9 cellular contexts compared by ENCODE assay signal in genomic region chr6:35737413-35738211, GRCh38. TPM values are rescaled to one million over a fixed set of nuclear protein-coding genes. Genes with fewer than 3 reads are reported as not detected.
DNase-seq lines count a peak whose midpoint lies in the region; ATAC-seq, FAIRE-seq and TF ChIP-seq lines count a peak whose summit lies in the region.
"Had no signal": no experiment of that assay in that cellular context is flagged by ENCODE, and none has a peak within 500 bp of the region (broad histone marks: within the 10 kb centered on the region; RNA-seq: fewer than 3 reads in every experiment).

No MANE protein-coding gene starts in this region.

- H3K27ac Mint-ChIP-seq in naive thymus-derived CD4-positive, alpha-beta T cell = peak overlapping the region; percentile 28 to 98 (median 90)

- peak overlapping the region in 8 of 10 donors; percentile 51 to 75 (median 62) for H3K4me3 Mint-ChIP-seq in naive thymus-derived CD4-positive, alpha-beta T cell

- peak; percentile 50 for FAIRE-seq in endometrium (lab: Jason Lieb, UNC)

- H3K4me1 ChIP-seq in naive thymus-derived CD4-positive, alpha-beta T cell (ENCODE audit: control insufficient read depth in 2 of 2, insufficient read depth in 2 of 2, low read length in 2 of 2) = peaks cover 31 to 51% of the 10 kb centered on the region in 2 donors

- no peaks in the 10 kb centered on the region for H3K9me2 ChIP-seq in SU-DHL-6 (replicated peaks; ENCODE audit: insufficient read depth, low read length)

- TF ChIP-seq CTCF in AG09319 (IDR thresholded peaks at IDR 0.05; ENCODE audit: low read depth, low read length) (peak; percentile 78), GM13976 (IDR thresholded peaks at IDR 0.05; ENCODE audit: borderline replicate concordance, control extremely low read depth, extremely low read depth, insufficient read depth, missing control alignments) (peak; percentile 53), SU-DHL-6 (IDR thresholded peaks at IDR 0.05; ENCODE audit: insufficient read depth, low read length, poor library complexity, severe bottlenecking) (peak; percentile 91)

- CTCF ChIA-PET in naive thymus-derived CD4-positive, alpha-beta T cell (lab: Charles Lee) = interaction anchor here (0.6 to 10.0 kb wide), 42 partner anchors 10 to 540 kb away, joined by 3 to 193 read pairs (median 8); partner anchors contain the start of gene RPL10A

- H3K27me3 Mint-ChIP-seq in naive thymus-derived CD4-positive, alpha-beta T cell = no peaks in the 10 kb centered on the region

- H3K9me3 Mint-ChIP-seq in naive thymus-derived CD4-positive, alpha-beta T cell = no peaks in the 10 kb centered on the region

- H3K9me3 ChIP-seq in SU-DHL-6 (ENCODE audit: insufficient read depth, low read length) = no peaks in the 10 kb centered on the region
- H3K9me3 ChIP-seq in naive thymus-derived CD4-positive, alpha-beta T cell (ENCODE audit: control insufficient read depth in 2 of 3, low read length in 3 of 3) = no peaks in the 10 kb centered on the region
- H3K9me3 ChIP-seq: HAP-1 had no signal

- intact Hi-C loops in naive thymus-derived CD4-positive, alpha-beta T cell (cut with micrococcal nuclease) = loop anchor here (1.0 to 10.0 kb wide), 12 partner anchors 113 to 623 kb away; partner anchors contain the start of genes PPARD (in 2 of the 2), DEF6 (in 1 of the 2), FANCE (in 1 of the 2) and RPL10A (in 1 of the 2)

- POLR2A ChIA-PET in naive thymus-derived CD4-positive, alpha-beta T cell (lab: Charles Lee) = interaction anchor here (0.6 to 12.1 kb wide), 14 partner anchors 10 to 413 kb away, joined by 3 to 157 read pairs (median 4); partner anchors contain the start of gene FKBP5

- H3K4me3 ChIP-seq in SU-DHL-6 (ENCODE audit: insufficient read depth, low read length, poor library complexity, severe bottlenecking) = no peak overlapping the region
- H3K4me3 ChIP-seq in naive thymus-derived CD4-positive, alpha-beta T cell (ENCODE audit: low read length) = no peak overlapping the region
- H3K4me3 ChIP-seq: HAP-1 had no signal

- H3K4me1 Mint-ChIP-seq in naive thymus-derived CD4-positive, alpha-beta T cell = peaks cover 21 to 50% (median 42%) of the 10 kb centered on the region in 7 donors

- peak overlapping the region; percentile 52 for H2AFZ ChIP-seq in SU-DHL-6 (ENCODE audit: low read depth, low read length, severe bottlenecking)

- no peak overlapping the region for H3K4me2 ChIP-seq in SU-DHL-6 (ENCODE audit: low read depth, low read length, poor library complexity, severe bottlenecking)

- H4K20me1 ChIP-seq in SU-DHL-6 (ENCODE audit: low read depth, low read length) = no peaks in the 10 kb centered on the region

- H3F3A ChIP-seq in SU-DHL-6 (ENCODE audit: insufficient read depth) = peaks cover 2% of the 10 kb centered on the region; the same call in 1 of the 2 replicates

- no peaks in the 10 kb centered on the region for H3K79me2 ChIP-seq in SU-DHL-6 (ENCODE audit: insufficient read depth, low read length)

- DNase-seq in AG09319 (ENCODE audit: extremely low read depth, low read depth) = peak; percentile 66
- peak; percentile 87 for DNase-seq in GM13976 (ENCODE audit: low spot score)
- DNase-seq in NCI-H187 (lab: John Stamatoyannopoulos, UW) = peak; percentile 4 to 15
- peak in 7 of 9 donors; percentile 60 to 80 (median 73) for DNase-seq in naive thymus-derived CD4-positive, alpha-beta T cell

- H3K36me3 Mint-ChIP-seq in naive thymus-derived CD4-positive, alpha-beta T cell = no peaks in the 10 kb centered on the region

- in situ Hi-C loops in GM13976 (cut with MboI; ENCODE audit: low sequenced_read_pairs, unreplicated experiment) = loop anchor here (5.0 kb wide), 1 partner anchor 155 kb away; no protein-coding TSS in a partner anchor

- H3K9ac ChIP-seq in SU-DHL-6 (ENCODE audit: low read length) = no peak overlapping the region

- ATAC-seq in naive thymus-derived CD4-positive, alpha-beta T cell = peak; percentile 83
- ATAC-seq in GM21381 (IDR thresholded peaks at IDR 0.05; ENCODE audit: unreplicated experiment) (no peak), GM19328 (IDR thresholded peaks at IDR 0.05; ENCODE audit: unreplicated experiment) (no peak)

- H3K27ac ChIP-seq in SU-DHL-6 (ENCODE audit: low read depth, low read length) = no peak overlapping the region
- peak overlapping the region; percentile 22 for H3K27ac ChIP-seq in naive thymus-derived CD4-positive, alpha-beta T cell (ENCODE audit: low read depth, low read length)

- no peaks in the 10 kb centered on the region for H3K36me3 ChIP-seq in SU-DHL-6 (ENCODE audit: low read length)
- H3K36me3 ChIP-seq in naive thymus-derived CD4-positive, alpha-beta T cell (ENCODE audit: control insufficient read depth in 2 of 3, insufficient read depth in 3 of 3, low read length in 3 of 3) = no peaks in the 10 kb centered on the region
- H3K36me3 ChIP-seq: HAP-1 had no signal

- no peaks in the 10 kb centered on the region for H3K27me3 ChIP-seq in SU-DHL-6 (ENCODE audit: low read length)
- no peaks in the 10 kb centered on the region for H3K27me3 ChIP-seq in naive thymus-derived CD4-positive, alpha-beta T cell (ENCODE audit: control insufficient read depth in 2 of 2, insufficient read depth in 2 of 2, low read length in 2 of 2)

RNA-seq across cellular contexts. Expression of gene ARMC12, which starts 0.8 kb away (rescaled TPM):
- 1 to 10 TPM in 4 of 5 experiments, under 1 TPM in 1; 0.78 to 1.8 (median 1.4) TPM for total RNA-seq in naive thymus-derived CD4-positive, alpha-beta T cell
- 1 to 10 TPM; 1.0 to 1.2 TPM for polyA plus RNA-seq in naive thymus-derived CD4-positive, alpha-beta T cell

RNA-seq across cellular contexts. Expression of gene CLPSL2, which starts 38.8 kb away (rescaled TPM):
- not detected for total RNA-seq in naive thymus-derived CD4-positive, alpha-beta T cell
- polyA plus RNA-seq in naive thymus-derived CD4-positive, alpha-beta T cell = not detected

RNA-seq across cellular contexts. Expression of gene CLPSL1, which starts 43.2 kb away (rescaled TPM):
- total RNA-seq in naive thymus-derived CD4-positive, alpha-beta T cell = not detected
- polyA plus RNA-seq in naive thymus-derived CD4-positive, alpha-beta T cell = not detected

RNA-seq across cellular contexts. Expression of gene FKBP5, which starts 48.9 kb away (rescaled TPM):
- total RNA-seq in naive thymus-derived CD4-positive, alpha-beta T cell = 10 to 100 TPM; 56.7 to 83.3 (median 79.4) TPM
- polyA plus RNA-seq in naive thymus-derived CD4-positive, alpha-beta T cell = 100 to 1,000 TPM; 101 to 324 TPM

RNA-seq across cellular contexts. Expression of gene CLPS, which starts 59.5 kb away (rescaled TPM):
- total RNA-seq in naive thymus-derived CD4-positive, alpha-beta T cell = not detected
- polyA plus RNA-seq in naive thymus-derived CD4-positive, alpha-beta T cell = not detected

Comparison
In these comparisons a context has a peak if more than half of its experiments do, and no peak if none do; other contexts are left out.
1. DNase-seq: peak in every context shown above with its lines; median percentile 87 in GM13976; 73 in naive thymus-derived CD4-positive, alpha-beta T cell; 66 in AG09319; 10 in NCI-H187.